ENCODE assay signal across 10 cellular contexts in the genomic region with DNA sequence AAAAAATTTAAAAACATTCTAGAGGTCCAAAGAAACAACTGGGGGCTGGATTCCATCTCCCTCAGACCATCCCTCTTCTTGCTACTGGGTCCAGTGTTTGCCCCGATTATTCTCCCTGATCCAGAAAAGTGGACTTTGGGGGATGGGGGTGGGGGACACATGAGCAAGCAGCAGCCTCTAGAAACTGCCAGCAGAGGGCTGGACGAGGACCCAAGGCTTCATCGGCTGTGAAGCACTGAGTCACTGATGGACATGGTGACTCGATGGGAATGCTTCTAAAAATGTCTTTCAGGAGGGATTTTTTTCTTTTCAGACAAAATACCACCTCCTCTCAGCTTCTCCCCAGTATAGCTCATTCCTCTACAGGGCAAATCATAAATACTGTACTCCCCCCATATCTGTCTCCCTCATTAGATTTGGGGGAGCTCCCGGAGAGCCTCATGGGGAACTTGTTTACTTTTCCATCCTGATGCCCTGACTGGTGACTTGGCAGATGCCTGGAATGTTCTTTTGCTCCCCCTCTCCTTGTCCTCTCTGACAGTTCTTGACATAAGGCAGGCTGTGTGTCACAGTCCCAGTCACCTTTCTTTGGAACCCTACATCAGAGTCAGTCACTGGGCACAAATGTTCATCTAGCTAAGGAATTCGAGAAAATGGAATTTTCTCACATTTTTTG.
A peak's percentile ranks its signal among the peaks of the same experiment; 100 is the strongest.
DNase-seq lines count a peak whose midpoint lies in the region; ATAC-seq and TF ChIP-seq lines count a peak whose summit lies in the region.
"Had no signal": no experiment of that assay in that cellular context is flagged by ENCODE, and none has a peak within 500 bp of the region (broad histone marks: within the 10 kb centered on the region; RNA-seq: fewer than 3 reads in every experiment).

No MANE protein-coding gene starts in this region.

- peaks cover 10% of the 10 kb centered on the region; the same call in 1 of the 2 replicates for H3K9me3 ChIP-seq in PC-3 (ENCODE audit: low read length)
- H3K9me3 ChIP-seq: tibial artery had no signal

- H2AFZ ChIP-seq in PC-3 (ENCODE audit: low read length) = no peak overlapping the region

- H3K9me3 Mint-ChIP-seq in osteocyte (ENCODE audit: unreplicated experiment) = peaks cover 3% of the 10 kb centered on the region

- CTCF ChIA-PET in PC-3 (lab: Charles Lee) = interaction anchor here (0.7 kb wide), 1 partner anchor 66 kb away, joined by 3 read pairs; no protein-coding TSS in a partner anchor

- no peaks in the 10 kb centered on the region for H4K20me1 ChIP-seq in PC-3 (ENCODE audit: low read length)

- no TSS peak for BruUV-seq in PC-3 (replicated peaks; lab: Mats Ljungman, UMichigan)

- no peaks in the 10 kb centered on the region for H3K27me3 ChIP-seq in PC-3 (ENCODE audit: low read length)
- H3K27me3 ChIP-seq: tibial artery had no signal

- H3K9me2 ChIP-seq in PC-3 (replicated peaks; ENCODE audit: low read length) = no peaks in the 10 kb centered on the region

- H3K4me3 ChIP-seq in PC-3 (ENCODE audit: low read length) (no peak overlapping the region), epithelial cell of proximal tubule (ENCODE audit: low read depth, low read length) (no peak overlapping the region)
- H3K4me3 ChIP-seq: tibial artery had no signal

- TF ChIP-seq CTCF in PC-3 (conservative IDR thresholded peaks at IDR 0.05; ENCODE audit: low read depth, low read length) (peak; percentile 58), epithelial cell of proximal tubule (conservative IDR thresholded peaks at IDR 0.05; ENCODE audit: low read depth, low read length) (peak; percentile 56), osteocyte (IDR thresholded peaks at IDR 0.05) (peak; percentile 53)

- no peaks in the 10 kb centered on the region for H3F3A ChIP-seq in PC-3 (ENCODE audit: low read length, unreplicated experiment)

- H3K79me2 ChIP-seq in PC-3 (ENCODE audit: low read length) = no peaks in the 10 kb centered on the region

- H3K4me3 Mint-ChIP-seq in osteocyte (ENCODE audit: unreplicated experiment) = no peak overlapping the region

- H3K4me2 ChIP-seq in PC-3 (ENCODE audit: low read length) = no peak overlapping the region

- H3K27ac ChIP-seq in PC-3 (ENCODE audit: low read length) = no peak overlapping the region
- H3K27ac ChIP-seq: tibial artery had no signal

- H3K4me1 ChIP-seq in PC-3 (ENCODE audit: insufficient read depth, low read length) = no peaks in the 10 kb centered on the region

- no peak overlapping the region for H3K9ac ChIP-seq in PC-3 (ENCODE audit: low read length)

- POLR2A ChIA-PET in PC-3 (lab: Charles Lee; ENCODE audit: unreplicated experiment) = no interaction called here

- DNase-seq in EH (ENCODE audit: low read depth) (peak; percentile 87), PC-3 (peak; percentile 60), epithelial cell of proximal tubule (ENCODE audit: low read depth) (no peak), osteocyte (ENCODE audit: extremely low spot score, unreplicated experiment) (no peak), HuH-7.5 (ENCODE audit: low spot score) (no peak)
- DNase-seq: DMS79 treated with DMSO at 0.1 percent for 48 hours, tibial artery had no signal

- H3K4me1 Mint-ChIP-seq in osteocyte (ENCODE audit: unreplicated experiment) = peaks cover 17% of the 10 kb centered on the region

- H3K36me3 ChIP-seq in PC-3 (ENCODE audit: low read depth, low read length) = no peaks in the 10 kb centered on the region; the same call in 1 of the 2 replicates
- H3K36me3 ChIP-seq: tibial artery had no signal

- intact Hi-C loops in PC-3 (cut with micrococcal nuclease) = loop anchor here (5.0 kb wide), 1 partner anchor 63 kb away; no protein-coding TSS in a partner anchor

- H3K36me3 Mint-ChIP-seq in osteocyte (ENCODE audit: unreplicated experiment) = no peaks in the 10 kb centered on the region

- H3K27ac Mint-ChIP-seq in osteocyte (ENCODE audit: unreplicated experiment) = peak overlapping the region; percentile 67

- H3K27me3 Mint-ChIP-seq in osteocyte (ENCODE audit: unreplicated experiment) = no peaks in the 10 kb centered on the region

- peak; percentile 64; the same call in 1 of the 2 replicates for ATAC-seq in PC-3
- no peak for ATAC-seq in HG02981 (IDR thresholded peaks at IDR 0.05; ENCODE audit: unreplicated experiment)
- no peak for ATAC-seq in HG02623 (IDR thresholded peaks at IDR 0.05; ENCODE audit: unreplicated experiment)
- no peak for ATAC-seq in HG03097 (IDR thresholded peaks at IDR 0.05; ENCODE audit: low FRiP score, unreplicated experiment)

Comparison
In these comparisons a context has a peak if more than half of its experiments do, and no peak if none do; other contexts are left out.
1. DNase-seq: peak in EH (single experiment) and PC-3 (single experiment); none in epithelial cell of proximal tubule (single experiment), osteocyte (single experiment) and HuH-7.5 (single experiment).
2. Peak in every context shown above with its lines, with median percentiles within 50 percentile points of each other: CTCF ChIP-seq.